In the genomic region with DNA sequence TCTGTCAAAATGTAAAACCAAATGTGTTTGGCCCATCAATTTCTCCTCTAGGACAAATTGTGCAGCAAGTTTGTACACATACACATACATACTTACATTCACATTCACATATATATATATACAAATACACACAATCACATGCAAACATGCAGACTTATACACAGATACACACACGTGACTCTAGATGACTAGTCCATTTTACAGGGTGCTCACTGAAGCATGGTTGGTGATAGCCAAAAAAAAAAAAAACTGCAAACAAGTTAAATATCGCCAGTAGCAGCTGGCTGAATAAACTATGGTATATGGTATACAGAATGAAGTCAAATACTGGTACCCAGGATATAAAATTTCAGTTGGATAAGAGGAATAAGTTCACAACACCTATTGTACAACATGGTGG, we compare ENCODE assay signal across 27 cellular contexts.
"Had no signal": no experiment of that assay in that cellular context is flagged by ENCODE, and none has a peak within 500 bp of the region (broad histone marks: within the 10 kb centered on the region; RNA-seq: fewer than 3 reads in every experiment).

No MANE protein-coding gene starts in this region.

- H3K4me3 ChIP-seq: stomach, suprapubic skin, testis, thoracic aorta, thyroid gland, tibial artery, tibial nerve, transverse colon, upper lobe of left lung, upper lobe of right lung, uterus, vagina had no signal

- H3K4me1 ChIP-seq: stomach, suprapubic skin, testis, thyroid gland, tibial artery, tibial nerve, transverse colon, upper lobe of left lung, upper lobe of right lung, uterus, vagina had no signal

- DNase-seq: stimulated activated CD4-positive, alpha-beta T cell treated with anti-CD3 and anti-CD28 coated beads, Interleukin-2, amount 100 ng/mL, for 48 hours; stimulated activated CD4-positive, alpha-beta T cell treated with anti-CD3 and anti-CD28 coated beads, Interleukin-4, amount 100 ng/mL, for 1 hour; stimulated activated CD4-positive, alpha-beta T cell treated with anti-CD3 and anti-CD28 coated beads, Interleukin-4, amount 100 ng/mL, for 24 hours; stimulated activated CD4-positive, alpha-beta T cell treated with anti-CD3 and anti-CD28 coated beads, Interleukin-4, amount 100 ng/mL, for 4 hours; stimulated activated CD8-positive, alpha-beta memory T cell treated with anti-CD3 and anti-CD28 coated beads, Interleukin-4, amount 100 ng/mL, for 48 hours; stimulated activated naive B cell treated with anti-CD40 and anti-IgM and Interleukin-4, amounts not matched to agents 10 μg/mL and 1 μg/mL and 100 μg/mL, for 72 hours; stimulated activated naive CD4-positive, alpha-beta T cell; stimulated activated naive CD4-positive, alpha-beta T cell treated with Interleukin-2 at 50 U/mL for 16 hours; stimulated activated naive CD8-positive, alpha-beta T cell treated with anti-CD3 and anti-CD28 coated beads, Interleukin-15, amount 100 ng/mL, for 72 hours; stimulated activated naive CD8-positive, alpha-beta T cell treated with anti-CD3 and anti-CD28 coated beads, Interleukin-15, Interleukin-2, amounts not matched to agents 100 U/mL and 50 U/mL, for 24 hours; stomach; substantia nigra; testis; thyroid gland; tibial artery; transverse colon; trophoblast cell; upper lobe of left lung; upper lobe of right lung; uterus had no signal

- H3K27me3 ChIP-seq: stomach, suprapubic skin, testis, thyroid gland, tibial artery, tibial nerve, transverse colon, upper lobe of left lung, upper lobe of right lung, uterus, vagina had no signal

- H3K27ac ChIP-seq: stomach, suprapubic skin, testis, thoracic aorta, thyroid gland, tibial artery, tibial nerve, transverse colon, upper lobe of left lung, upper lobe of right lung, uterus, vagina had no signal

- H3K36me3 ChIP-seq: stomach, suprapubic skin, thoracic aorta, thyroid gland, tibial artery, tibial nerve, transverse colon, upper lobe of left lung, upper lobe of right lung, uterus, vagina had no signal

- ATAC-seq: stimulated activated effector memory CD8-positive, alpha-beta T cell treated with anti-CD3 and anti-CD28 coated beads, Interleukin-12 subunit alpha, Interleukin-12 subunit beta, amount 100 ng/mL, for 72 hours; stimulated activated memory B cell treated with anti-CD40 and anti-IgM and Interleukin-4, amounts not matched to agents 10 μg/mL and 1 μg/mL and 100 μg/mL, for 72 hours; stimulated activated naive B cell treated with anti-CD40 and anti-IgM and Interleukin-4, amounts not matched to agents 10 μg/mL and 1 μg/mL and 100 μg/mL, for 72 hours; stimulated activated naive CD8-positive, alpha-beta T cell treated with anti-CD3 and anti-CD28 coated beads, Interleukin-15, amount 100 ng/mL, for 72 hours; stimulated activated naive CD8-positive, alpha-beta T cell treated with anti-CD3 and anti-CD28 coated beads, Interleukin-15, Interleukin-2, amounts not matched to agents 100 U/mL and 50 U/mL, for 24 hours; upper lobe of right lung had no signal

- H3K9me3 ChIP-seq: stomach, suprapubic skin, testis, thoracic aorta, thyroid gland, tibial artery, tibial nerve, transverse colon, upper lobe of left lung, upper lobe of right lung, uterus, vagina had no signal

- FAIRE-seq: urothelium cell line had no signal
